In the genomic region with DNA sequence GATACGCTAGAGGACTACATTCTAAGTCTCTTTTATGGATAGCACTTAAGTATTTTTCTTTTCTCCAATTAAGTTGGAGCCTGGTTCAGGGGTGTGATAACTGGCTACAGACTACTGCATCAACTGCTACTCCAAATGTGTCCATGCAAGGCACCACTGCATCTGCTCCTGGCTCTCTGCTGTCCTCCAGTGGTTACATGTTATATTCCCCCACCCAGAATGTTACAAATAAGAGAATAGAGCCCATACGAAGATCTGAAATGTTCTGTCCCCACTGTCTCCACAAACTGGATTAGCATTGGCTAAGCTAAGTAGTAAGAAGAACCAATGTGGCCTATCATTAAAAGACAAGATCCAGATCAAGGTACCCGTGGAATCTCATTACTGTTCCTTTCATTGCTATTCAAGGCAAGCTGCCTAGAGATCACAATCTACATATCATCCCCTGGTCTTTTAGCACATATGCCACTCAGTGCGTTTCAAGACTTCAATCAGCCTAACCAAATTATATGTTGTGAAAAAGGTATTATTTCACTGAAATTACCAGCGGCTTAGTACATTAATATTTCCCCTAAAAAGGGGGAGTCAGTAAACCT, we compare ENCODE assay signal across 8 cellular contexts.
DNase-seq lines count a peak whose midpoint lies in the region; ATAC-seq and TF ChIP-seq lines count a peak whose summit lies in the region.

No MANE protein-coding gene starts in this region.

- peaks cover 3% of the 10 kb centered on the region for H3K9me3 Mint-ChIP-seq in neural crest cell

- CTCF ChIA-PET in AG04450 (lab: Charles Lee): interaction anchor here (0.6 to 2.8 kb wide), 14 partner anchors 17 to 850 kb away, joined by 3 to 12 read pairs (median 3); no protein-coding TSS in a partner anchor

- POLR2A ChIA-PET in AG04450 (lab: Yijun Ruan, JAX): no interaction called here

- H3K36me3 Mint-ChIP-seq in neural crest cell (ENCODE audit: low read depth): no peaks in the 10 kb centered on the region

- H3K27me3 Mint-ChIP-seq in neural crest cell (ENCODE audit: low read depth): no peaks in the 10 kb centered on the region

- H3K27ac ChIP-seq in AG04450 (ENCODE audit: low read depth, low read length): no peak overlapping the region

- DNase-seq in AG04450 (ENCODE audit: low read depth, low spot score): peak; percentile 29
- peak; percentile 33 for DNase-seq in HK-2 (ENCODE audit: unreplicated experiment)
- peak; percentile 85 for DNase-seq in OCI-M1 (lab: John Stamatoyannopoulos, UW)
- DNase-seq in epidermal melanocyte (ENCODE audit: insufficient read length, low spot score): peak; percentile 18
- DNase-seq in neural crest cell (ENCODE audit: low read depth, low spot score): no peak

- no peak overlapping the region for H3K4me3 ChIP-seq in AG04450 (ENCODE audit: low read depth, low read length)

- no peaks in the 10 kb centered on the region for H3K9me3 ChIP-seq in AG04450 (ENCODE audit: control insufficient read depth, insufficient read depth, low read length)

- no peaks in the 10 kb centered on the region for H3K27me3 ChIP-seq in AG04450 (ENCODE audit: control insufficient read depth, insufficient read depth, low read length)

- TF ChIP-seq CTCF in AG04450 (IDR thresholded peaks at IDR 0.05; ENCODE audit: low read depth, low read length) (peak; percentile 98), GM12872 (IDR thresholded peaks at IDR 0.05; ENCODE audit: insufficient read depth, low read depth, low read length) (peak; percentile 64), neural crest cell (conservative IDR thresholded peaks at IDR 0.05) (peak; percentile 74)

- no peak overlapping the region for H3K4me3 Mint-ChIP-seq in neural crest cell

- ATAC-seq in HG03571 (IDR thresholded peaks at IDR 0.05; ENCODE audit: unreplicated experiment): no peak
- ATAC-seq in HG03521 (IDR thresholded peaks at IDR 0.05; ENCODE audit: unreplicated experiment): no peak

- no peaks in the 10 kb centered on the region for H3K4me1 Mint-ChIP-seq in neural crest cell

- no peak overlapping the region for H3K27ac Mint-ChIP-seq in neural crest cell (ENCODE audit: unreplicated experiment)
